In genomic region chr2:113979172-113980128, GRCh38 we compare ENCODE assay signal across 1 cellular context.
TF ChIP-seq lines count a peak whose summit lies in the region.

No MANE protein-coding gene starts in this region.

TF ChIP-seq in HepG2, 621 proteins besides CTCF, POLR2A, EP300 and RAD21 (continued from another document):
- TF ChIP-seq HNF4A (CRISPR knock-in tag; IDR thresholded peaks at IDR 0.05) (no peak), MIER3 (CRISPR knock-in tag; IDR thresholded peaks at IDR 0.05; ENCODE audit: borderline replicate concordance) (no peak), RBM39 (IDR thresholded peaks at IDR 0.05; ENCODE audit: low read depth, low read length, poor library complexity, severe bottlenecking) (peak; percentile 91), NFKBIZ (CRISPR knock-in tag; IDR thresholded peaks at IDR 0.05) (0 out of 2 replicates have a peak, but pooled peaks have one; percentile 29), RELA (CRISPR knock-in tag; IDR thresholded peaks at IDR 0.05) (no peak), HNRNPK (IDR thresholded peaks at IDR 0.05; ENCODE audit: low read depth, low read length, poor library complexity, severe bottlenecking) (peak; percentile 60), ZBTB34 (CRISPR knock-in tag; IDR thresholded peaks at IDR 0.05) (no peak; the same call in 1 of the 2 replicates), CHD4 (IDR thresholded peaks at IDR 0.05; ENCODE audit: borderline replicate concordance, low read length) (peak; percentile 77; the same call in 1 of the 2 replicates), DZIP1 (CRISPR knock-in tag; IDR thresholded peaks at IDR 0.05) (peak; percentile 56; the same call in 1 of the 2 replicates), ARID5B (CRISPR knock-in tag; IDR thresholded peaks at IDR 0.05) (no peak), BCLAF1 (IDR thresholded peaks at IDR 0.05) (no peak), TARDBP (CRISPR knock-in tag; IDR thresholded peaks at IDR 0.05) (peak; percentile 32; the same call in 1 of the 2 replicates), NRL (CRISPR knock-in tag; IDR thresholded peaks at IDR 0.05; ENCODE audit: borderline replicate concordance) (peak; percentile 43; the same call in 1 of the 2 replicates), HHEX (CRISPR knock-in tag; IDR thresholded peaks at IDR 0.05) (0 out of 2 replicates have a peak, but pooled peaks have one; percentile 5), ZNF687 (CRISPR knock-in tag; IDR thresholded peaks at IDR 0.05) (peak; percentile 60), KLF13 (CRISPR knock-in tag; IDR thresholded peaks at IDR 0.05) (no peak), TRAFD1 (CRISPR knock-in tag; IDR thresholded peaks at IDR 0.05; ENCODE audit: borderline replicate concordance) (no peak), MXI1 (IDR thresholded peaks at IDR 0.05; ENCODE audit: borderline replicate concordance, low read depth, low read length) (0 out of 3 replicates have a peak, but pooled peaks have one; percentile 25), KDM2A (CRISPR knock-in tag; IDR thresholded peaks at IDR 0.05; ENCODE audit: borderline replicate concordance, low read depth) (peak; percentile 29), ADNP (CRISPR knock-in tag; IDR thresholded peaks at IDR 0.05) (peak; percentile 42; the same call in 1 of the 2 replicates), FOXA1 (IDR thresholded peaks at IDR 0.05) (no peak), FOXA1 (CRISPR knock-in tag; IDR thresholded peaks at IDR 0.05) (peak; percentile 41), SSRP1 (CRISPR knock-in tag; IDR thresholded peaks at IDR 0.05) (no peak; the same call in none of the 2 replicates), FOXK1 (CRISPR knock-in tag; IDR thresholded peaks at IDR 0.05; ENCODE audit: borderline replicate concordance, low read depth) (peak; percentile 64; the same call in 1 of the 2 replicates), ZNF891 (CRISPR knock-in tag; IDR thresholded peaks at IDR 0.05) (peak; percentile 93), TGIF2 (CRISPR knock-in tag; IDR thresholded peaks at IDR 0.05) (0 out of 2 replicates have a peak, but pooled peaks have one; percentile 53), SOX13 (IDR thresholded peaks at IDR 0.05) (no peak), SOX13 (CRISPR knock-in tag; conservative IDR thresholded peaks at IDR 0.05 in 1 of 2, IDR thresholded peaks at IDR 0.05 in 1 of 2) (peak in 1 of 2 experiments; percentile 95; a peak in 2 of 4 replicates), PRPF4 (IDR thresholded peaks at IDR 0.05; ENCODE audit: low read depth, low read length, poor library complexity, severe bottlenecking) (peak; percentile 75), ZBTB33 (CRISPR knock-in tag; IDR thresholded peaks at IDR 0.05) (peak; percentile 99), HNRNPUL1 (IDR thresholded peaks at IDR 0.05; ENCODE audit: low read depth, low read length) (no peak), PCBP1 (IDR thresholded peaks at IDR 0.05; ENCODE audit: borderline replicate concordance, low read depth, low read length) (no peak), PLSCR1 (CRISPR knock-in tag; IDR thresholded peaks at IDR 0.05; ENCODE audit: borderline replicate concordance) (no peak), ZBTB21 (CRISPR knock-in tag; IDR thresholded peaks at IDR 0.05) (no peak), FOXO1 (CRISPR knock-in tag; IDR thresholded peaks at IDR 0.05) (no peak), MAZ (IDR thresholded peaks at IDR 0.05; ENCODE audit: borderline replicate concordance, low read depth, low read length) (no peak), MAZ (CRISPR knock-in tag; IDR thresholded peaks at IDR 0.05; ENCODE audit: low read depth) (0 out of 2 replicates have a peak, but pooled peaks have one; percentile 15), TAF15 (IDR thresholded peaks at IDR 0.05; ENCODE audit: low read depth, low read length, poor library complexity, severe bottlenecking) (no peak)
TF ChIP-seq in HepG2: peak in this region for 78.
